32 cellular contexts compared by ENCODE assay signal in the genomic region with DNA sequence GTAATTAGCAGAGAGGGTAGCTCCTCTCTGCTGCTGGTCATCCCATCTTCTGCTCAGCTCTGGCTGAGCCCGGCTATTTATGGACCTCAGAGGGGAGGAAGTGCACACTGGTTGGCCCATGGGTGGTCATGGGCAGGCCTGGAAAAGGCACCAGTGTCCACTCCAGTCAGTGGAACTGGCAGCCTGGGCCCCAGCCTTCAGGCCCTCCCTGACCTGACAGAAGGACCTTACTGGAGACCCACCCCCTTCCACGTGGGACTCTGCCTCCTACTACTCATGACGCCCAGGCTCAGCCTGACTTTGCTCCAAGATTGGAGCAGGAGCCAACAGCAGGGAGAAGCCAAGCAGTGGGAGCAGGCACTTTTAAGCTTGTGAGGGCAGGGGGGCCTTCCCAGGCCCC. TPM values are rescaled to one million over a fixed set of nuclear protein-coding genes. Genes with fewer than 3 reads are reported as not detected.
"Had no signal": no experiment of that assay in that cellular context is flagged by ENCODE, and none has a peak within 500 bp of the region (broad histone marks: within the 10 kb centered on the region; RNA-seq: fewer than 3 reads in every experiment).

No MANE protein-coding gene starts in this region.

- H3K4me3 ChIP-seq: esophagus muscularis mucosa, gastroesophageal sphincter had no signal

- ATAC-seq: activated naive CD4-positive, alpha-beta T cell treated with anti-CD3 and anti-CD28 coated beads, Interleukin-2, amount 50 U/mL, for 72 hours; activated T-cell treated with anti-CD3 and anti-CD28 coated beads, Interleukin-2, amount 50 U/mL, for 72 hours; effector memory CD8-positive, alpha-beta T cell; gastroesophageal sphincter; WTC11 had no signal

- H3K27ac ChIP-seq: brain microvascular endothelial cell, esophagus muscularis mucosa, gastroesophageal sphincter had no signal

- H3K9me3 ChIP-seq: esophagus muscularis mucosa, gastroesophageal sphincter had no signal

- H3K36me3 ChIP-seq: brain microvascular endothelial cell, esophagus muscularis mucosa, gastroesophageal sphincter had no signal

- FAIRE-seq: astrocyte, colon had no signal

- H3K4me1 ChIP-seq: esophagus muscularis mucosa, gastroesophageal sphincter had no signal

- DNase-seq: activated CD4-positive, alpha-beta memory T cell treated with anti-CD3 and anti-CD28 coated beads, Interleukin-2, amount 10 ng/mL, durations not matched to agents 7 days and 5 days; activated CD4-positive, alpha-beta T cell treated with anti-CD3 and anti-CD28 coated beads for 1 hour; activated CD4-positive, alpha-beta T cell treated with anti-CD3 and anti-CD28 coated beads for 4 hours; activated CD4-positive, alpha-beta T cell treated with anti-CD3 and anti-CD28 coated beads, Interleukin-2, amount 10 ng/mL, durations not matched to agents 7 days and 5 days; activated CD4-positive, alpha-beta T cell treated with anti-CD3 and anti-CD28 coated beads, Interleukin-2, amount 50 U/mL, for 4 hours; activated CD8-positive, alpha-beta memory T cell treated with anti-CD3 and anti-CD28 coated beads, Interleukin-2, amount 50 U/mL, for 48 hours; activated gamma-delta T cell; activated naive CD4-positive, alpha-beta T cell; activated naive CD4-positive, alpha-beta T cell treated with anti-CD3 and anti-CD28 coated beads, Interleukin-2, amount 10 ng/mL, durations not matched to agents 7 days and 5 days; activated naive CD8-positive, alpha-beta T cell treated with anti-CD3 and anti-CD28 coated beads, Interleukin-2, amount 10 ng/mL, durations not matched to agents 7 days and 5 days; activated T-cell treated with anti-CD3 and anti-CD28 coated beads for 4 hours; activated T-cell treated with anti-CD3 and anti-CD28 coated beads, Interleukin-2, amount 50 U/mL, for 24 hours; activated T-cell treated with anti-CD3 and anti-CD28 coated beads, Interleukin-2, amount 50 U/mL, for 72 hours; anterior cingulate cortex; brain microvascular endothelial cell; caudate nucleus; cortex of kidney; dermis blood vessel endothelial cell; effector CD4-positive, alpha-beta T cell; effector memory CD8-positive, alpha-beta T cell; erythroblast; foreskin melanocyte; T-helper 2 cell had no signal

- H3K27me3 ChIP-seq: brain microvascular endothelial cell, esophagus muscularis mucosa, gastroesophageal sphincter had no signal

RNA-seq across cellular contexts. Expression of gene ART3, which starts 8.0 kb away (rescaled TPM):
- total RNA-seq: activated CD4-positive, alpha-beta T cell treated with anti-CD3 and anti-CD28 coated beads, Interleukin-2, amount 10 ng/mL, durations not matched to agents 7 days and 5 days; activated naive CD8-positive, alpha-beta T cell treated with anti-CD3 and anti-CD28 coated beads, Interleukin-2, amount 10 ng/mL, durations not matched to agents 7 days and 5 days; activated T-cell treated with anti-CD3 and anti-CD28 coated beads, Interleukin-2, amount 50 U/mL, for 72 hours; astrocyte; dermis blood vessel endothelial cell; T-helper 1 cell treated with Interleukin-12 subunit alpha and Interleukin-12 subunit beta and Interleukin-4 antibody, amounts not matched to agents 30 ng/mL and 1 ng/mL, for 36 hours had no signal

RNA-seq across cellular contexts. Expression of gene CXCL11, which starts 30.7 kb away (rescaled TPM):
- total RNA-seq: activated CD4-positive, alpha-beta T cell treated with anti-CD3 and anti-CD28 coated beads, Interleukin-2, amount 10 ng/mL, durations not matched to agents 7 days and 5 days; activated naive CD8-positive, alpha-beta T cell treated with anti-CD3 and anti-CD28 coated beads, Interleukin-2, amount 10 ng/mL, durations not matched to agents 7 days and 5 days; chondrocyte; esophagus muscularis mucosa had no signal

RNA-seq across cellular contexts. Expression of gene CXCL10, which starts 43.2 kb away (rescaled TPM):
- total RNA-seq: chondrocyte, WTC11 had no signal

RNA-seq across cellular contexts. Expression of gene CXCL9, which starts 59.2 kb away (rescaled TPM):
- total RNA-seq: activated CD4-positive, alpha-beta memory T cell treated with anti-CD3 and anti-CD28 coated beads, Interleukin-2, amount 10 ng/mL, durations not matched to agents 7 days and 5 days; astrocyte; chondrocyte; dermis blood vessel endothelial cell; glomerular endothelial cell had no signal
